ENCODE assay signal across 12 cellular contexts in the genomic region with DNA sequence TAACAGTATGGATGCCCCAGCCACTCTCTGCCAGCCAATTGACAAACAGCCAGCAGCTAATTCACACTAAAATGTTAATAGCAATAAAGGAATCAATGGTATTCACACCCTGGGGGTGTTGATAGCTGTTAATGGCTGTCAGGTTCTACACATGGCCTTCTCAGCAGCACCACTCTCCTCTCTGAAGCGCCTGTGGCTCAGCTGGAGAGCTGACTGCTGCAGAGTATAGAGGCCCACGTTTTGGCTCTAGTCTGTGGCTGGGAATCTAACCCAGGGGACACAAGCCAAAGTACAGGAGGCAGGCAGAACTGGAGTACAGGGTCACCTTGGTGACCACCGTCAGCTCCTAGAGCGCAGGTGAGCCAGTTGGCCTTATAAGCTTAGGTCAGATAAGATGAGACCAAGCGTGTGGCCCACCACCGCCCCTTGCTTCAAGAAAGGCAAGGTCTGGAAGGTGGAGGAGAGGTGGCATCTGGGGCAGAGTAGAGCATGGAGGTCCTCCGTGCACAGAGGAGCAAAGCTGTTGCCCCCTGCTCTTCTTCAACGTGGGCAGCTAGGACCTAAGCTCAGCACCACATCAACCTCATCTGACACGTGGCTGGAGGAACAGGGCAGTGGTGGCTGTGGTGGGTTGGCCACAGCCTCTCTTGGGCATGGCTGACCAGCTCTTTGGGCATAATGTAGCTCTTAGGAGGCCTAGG. TPM values are rescaled to one million over a fixed set of nuclear protein-coding genes. Genes with fewer than 3 reads are reported as not detected.
DNase-seq lines count a peak whose midpoint lies in the region; ATAC-seq and TF ChIP-seq lines count a peak whose summit lies in the region.
"Had no signal": no experiment of that assay in that cellular context is flagged by ENCODE, and none has a peak within 500 bp of the region (broad histone marks: within the 10 kb centered on the region; RNA-seq: fewer than 3 reads in every experiment).

No MANE protein-coding gene starts in this region.

- peaks cover 69% of the 10 kb centered on the region for H3K4me1 Mint-ChIP-seq in T-helper 1 cell treated with Interleukin-12 subunit alpha and Interleukin-12 subunit beta and Interleukin-4 antibody, amounts not matched to agents 30 μg/mL and 1 μg/mL, for 36 hours (ENCODE audit: low read depth)
- H3K4me1 Mint-ChIP-seq in activated naive CD8-positive, alpha-beta T cell treated with anti-CD3 and anti-CD28 coated beads, Interleukin-2, amount 50 U/mL, for 24 hours = peaks cover 91% of the 10 kb centered on the region
- H3K4me1 Mint-ChIP-seq in memory B cell = peaks cover 39% of the 10 kb centered on the region
- H3K4me1 Mint-ChIP-seq in endothelial cell (ENCODE audit: unreplicated experiment) = peaks cover 59% of the 10 kb centered on the region

- no peak for TF ChIP-seq CTCF in endothelial cell (IDR thresholded peaks at IDR 0.05; ENCODE audit: unreplicated experiment)

- peaks cover 0 to 3% (median 0%) of the 10 kb centered on the region in 5 donors for H3K27me3 ChIP-seq in subcutaneous abdominal adipose tissue (ENCODE audit: control insufficient read depth in 5 of 5, insufficient read depth in 4 of 5, low read length in 5 of 5)

- H3K9me3 Mint-ChIP-seq in T-helper 1 cell treated with Interleukin-12 subunit alpha and Interleukin-12 subunit beta and Interleukin-4 antibody, amounts not matched to agents 30 μg/mL and 1 μg/mL, for 36 hours = no peaks in the 10 kb centered on the region
- no peaks in the 10 kb centered on the region for H3K9me3 Mint-ChIP-seq in activated naive CD8-positive, alpha-beta T cell treated with anti-CD3 and anti-CD28 coated beads, Interleukin-2, amount 50 U/mL, for 24 hours
- no peaks in the 10 kb centered on the region for H3K9me3 Mint-ChIP-seq in memory B cell
- H3K9me3 Mint-ChIP-seq in endothelial cell (ENCODE audit: unreplicated experiment) = no peaks in the 10 kb centered on the region

- H3K27ac Mint-ChIP-seq in T-helper 1 cell treated with Interleukin-12 subunit alpha and Interleukin-12 subunit beta and Interleukin-4 antibody, amounts not matched to agents 30 μg/mL and 1 μg/mL, for 36 hours = peak overlapping the region; percentile 82
- H3K27ac Mint-ChIP-seq in activated naive CD8-positive, alpha-beta T cell treated with anti-CD3 and anti-CD28 coated beads, Interleukin-2, amount 50 U/mL, for 24 hours = peak overlapping the region; percentile 99
- H3K27ac Mint-ChIP-seq in memory B cell (peak overlapping the region; percentile 95), endothelial cell (ENCODE audit: unreplicated experiment) (no peak overlapping the region)

- H3K27me3 Mint-ChIP-seq in T-helper 1 cell treated with Interleukin-12 subunit alpha and Interleukin-12 subunit beta and Interleukin-4 antibody, amounts not matched to agents 30 μg/mL and 1 μg/mL, for 36 hours (ENCODE audit: low read depth) = peaks cover 2% of the 10 kb centered on the region
- no peaks in the 10 kb centered on the region for H3K27me3 Mint-ChIP-seq in activated naive CD8-positive, alpha-beta T cell treated with anti-CD3 and anti-CD28 coated beads, Interleukin-2, amount 50 U/mL, for 24 hours
- H3K27me3 Mint-ChIP-seq in memory B cell (no peaks in the 10 kb centered on the region), endothelial cell (ENCODE audit: unreplicated experiment) (peaks cover 14% of the 10 kb centered on the region)

- H3K36me3 ChIP-seq in subcutaneous abdominal adipose tissue (ENCODE audit: control insufficient read depth in 5 of 5, insufficient read depth in 5 of 5, low read length in 5 of 5) = no peaks in the 10 kb centered on the region

- no peak for ATAC-seq in activated naive CD8-positive, alpha-beta T cell treated with anti-CD3 and anti-CD28 coated beads, Interleukin-2, amount 50 U/mL, for 24 hours
- ATAC-seq in memory B cell (ENCODE audit: low read depth) = no peak
- no peak for ATAC-seq in HG03108 (IDR thresholded peaks at IDR 0.05; ENCODE audit: unreplicated experiment)

- peaks cover 0 to 2% (median 0%) of the 10 kb centered on the region in 5 donors for H3K9me3 ChIP-seq in subcutaneous abdominal adipose tissue (ENCODE audit: control insufficient read depth in 5 of 5, low read length in 5 of 5)

- peak overlapping the region in 1 of 5 donors; percentile 20 for H3K9ac ChIP-seq in subcutaneous abdominal adipose tissue (ENCODE audit: low read length in 5 of 5)

- H3K27ac ChIP-seq in subcutaneous abdominal adipose tissue (ENCODE audit: low read depth, low read length) = peak overlapping the region; percentile 95
- H3K27ac ChIP-seq: 22Rv1 had no signal

- H3K4me3 Mint-ChIP-seq in T-helper 1 cell treated with Interleukin-12 subunit alpha and Interleukin-12 subunit beta and Interleukin-4 antibody, amounts not matched to agents 30 μg/mL and 1 μg/mL, for 36 hours = peak overlapping the region; percentile 69
- H3K4me3 Mint-ChIP-seq in activated naive CD8-positive, alpha-beta T cell treated with anti-CD3 and anti-CD28 coated beads, Interleukin-2, amount 50 U/mL, for 24 hours = peak overlapping the region; percentile 73
- H3K4me3 Mint-ChIP-seq in memory B cell (no peak overlapping the region), endothelial cell (ENCODE audit: unreplicated experiment) (no peak overlapping the region)

- H3K36me3 Mint-ChIP-seq in T-helper 1 cell treated with Interleukin-12 subunit alpha and Interleukin-12 subunit beta and Interleukin-4 antibody, amounts not matched to agents 30 μg/mL and 1 μg/mL, for 36 hours (ENCODE audit: low read depth) = peaks cover 9% of the 10 kb centered on the region
- H3K36me3 Mint-ChIP-seq in activated naive CD8-positive, alpha-beta T cell treated with anti-CD3 and anti-CD28 coated beads, Interleukin-2, amount 50 U/mL, for 24 hours (ENCODE audit: low read depth) = no peaks in the 10 kb centered on the region
- H3K36me3 Mint-ChIP-seq in memory B cell (no peaks in the 10 kb centered on the region), endothelial cell (ENCODE audit: low read depth, unreplicated experiment) (no peaks in the 10 kb centered on the region)

- H3K4me3 ChIP-seq in subcutaneous abdominal adipose tissue (ENCODE audit: low read depth in 1 of 5, low read length in 5 of 5) = no peak overlapping the region

- DNase-seq in T-helper 1 cell (no peak), memory B cell (ENCODE audit: low spot score in 2 of 2) (no peak), epidermal melanocyte (ENCODE audit: insufficient read length, low spot score) (no peak), endothelial cell (ENCODE audit: low spot score) (no peak)
- DNase-seq in activated naive CD8-positive, alpha-beta T cell treated with anti-CD3 and anti-CD28 coated beads, Interleukin-2, amount 50 U/mL, for 24 hours = no peak
- DNase-seq: NCI-H748 treated with DMSO at 0.1 percent for 48 hours, retina had no signal

- H3K4me1 ChIP-seq in subcutaneous abdominal adipose tissue (ENCODE audit: control insufficient read depth in 5 of 5, insufficient read depth in 5 of 5, low read length in 5 of 5) = peaks cover 47 to 83% (median 80%) of the 10 kb centered on the region in 5 donors

RNA-seq across cellular contexts. Expression of gene CCR7, which starts 25.4 kb away (rescaled TPM):
- 0.51 TPM for total RNA-seq in endothelial cell (ENCODE audit: unreplicated experiment)
- total RNA-seq: G401 had no signal

RNA-seq across cellular contexts. Expression of gene TNS4, which starts 38.4 kb away (rescaled TPM):
- 0.08 TPM for total RNA-seq in endothelial cell (ENCODE audit: unreplicated experiment)
- total RNA-seq: G401 had no signal

Comparison
In these comparisons a context has a peak if more than half of its experiments do, and no peak if none do; other contexts are left out.
1. H3K4me3 Mint-ChIP-seq: peak in T-helper 1 cell treated with Interleukin-12 subunit alpha and Interleukin-12 subunit beta and Interleukin-4 antibody, amounts not matched to agents 30 μg/mL and 1 μg/mL, for 36 hours (single experiment) and activated naive CD8-positive, alpha-beta T cell treated with anti-CD3 and anti-CD28 coated beads, Interleukin-2, amount 50 U/mL, for 24 hours (single experiment); none in memory B cell (single experiment) and endothelial cell (single experiment).